Comparison of ENCODE assay signal across 1 cellular context in the genomic region with DNA sequence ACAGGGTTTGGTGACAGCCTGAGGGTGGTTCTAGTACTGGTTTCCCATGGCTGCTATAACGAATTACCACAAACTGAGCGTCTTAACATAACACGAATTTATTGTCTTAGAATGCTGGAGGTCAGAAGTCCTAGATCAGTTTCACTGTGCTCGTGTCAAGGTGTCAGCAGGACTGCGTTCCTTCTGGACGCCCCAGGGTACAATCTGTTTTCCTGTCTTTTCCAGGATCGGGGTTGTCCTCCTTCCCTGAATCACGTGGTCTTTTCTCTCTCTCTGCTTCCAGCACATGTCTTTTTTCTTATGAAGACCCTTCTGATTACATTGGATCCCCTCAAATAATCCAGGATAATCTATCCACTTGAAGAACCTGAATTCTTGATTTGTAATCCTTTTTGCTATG.
TF ChIP-seq lines count a peak whose summit lies in the region.

No MANE protein-coding gene starts in this region.

TF ChIP-seq in WTC11, 78 proteins besides CTCF, POLR2A, EP300 and RAD21 (continued from another document):
- TF ChIP-seq, protein P1, sequence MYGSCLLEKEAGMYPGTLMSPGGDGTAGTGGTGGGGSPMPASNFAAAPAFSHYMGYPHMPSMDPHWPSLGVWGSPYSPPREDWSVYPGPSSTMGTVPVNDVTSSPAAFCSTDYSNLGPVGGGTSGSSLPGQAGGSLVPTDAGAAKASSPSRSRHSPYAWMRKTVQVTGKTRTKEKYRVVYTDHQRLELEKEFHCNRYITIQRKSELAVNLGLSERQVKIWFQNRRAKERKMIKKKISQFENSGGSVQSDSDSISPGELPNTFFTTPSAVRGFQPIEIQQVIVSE (CRISPR knock-in tag; IDR thresholded peaks at IDR 0.05; ENCODE audit: borderline replicate concordance) = no peak
- TF ChIP-seq JUN (CRISPR knock-in tag; IDR thresholded peaks at IDR 0.05) = no peak
- TF ChIP-seq, protein P2, sequence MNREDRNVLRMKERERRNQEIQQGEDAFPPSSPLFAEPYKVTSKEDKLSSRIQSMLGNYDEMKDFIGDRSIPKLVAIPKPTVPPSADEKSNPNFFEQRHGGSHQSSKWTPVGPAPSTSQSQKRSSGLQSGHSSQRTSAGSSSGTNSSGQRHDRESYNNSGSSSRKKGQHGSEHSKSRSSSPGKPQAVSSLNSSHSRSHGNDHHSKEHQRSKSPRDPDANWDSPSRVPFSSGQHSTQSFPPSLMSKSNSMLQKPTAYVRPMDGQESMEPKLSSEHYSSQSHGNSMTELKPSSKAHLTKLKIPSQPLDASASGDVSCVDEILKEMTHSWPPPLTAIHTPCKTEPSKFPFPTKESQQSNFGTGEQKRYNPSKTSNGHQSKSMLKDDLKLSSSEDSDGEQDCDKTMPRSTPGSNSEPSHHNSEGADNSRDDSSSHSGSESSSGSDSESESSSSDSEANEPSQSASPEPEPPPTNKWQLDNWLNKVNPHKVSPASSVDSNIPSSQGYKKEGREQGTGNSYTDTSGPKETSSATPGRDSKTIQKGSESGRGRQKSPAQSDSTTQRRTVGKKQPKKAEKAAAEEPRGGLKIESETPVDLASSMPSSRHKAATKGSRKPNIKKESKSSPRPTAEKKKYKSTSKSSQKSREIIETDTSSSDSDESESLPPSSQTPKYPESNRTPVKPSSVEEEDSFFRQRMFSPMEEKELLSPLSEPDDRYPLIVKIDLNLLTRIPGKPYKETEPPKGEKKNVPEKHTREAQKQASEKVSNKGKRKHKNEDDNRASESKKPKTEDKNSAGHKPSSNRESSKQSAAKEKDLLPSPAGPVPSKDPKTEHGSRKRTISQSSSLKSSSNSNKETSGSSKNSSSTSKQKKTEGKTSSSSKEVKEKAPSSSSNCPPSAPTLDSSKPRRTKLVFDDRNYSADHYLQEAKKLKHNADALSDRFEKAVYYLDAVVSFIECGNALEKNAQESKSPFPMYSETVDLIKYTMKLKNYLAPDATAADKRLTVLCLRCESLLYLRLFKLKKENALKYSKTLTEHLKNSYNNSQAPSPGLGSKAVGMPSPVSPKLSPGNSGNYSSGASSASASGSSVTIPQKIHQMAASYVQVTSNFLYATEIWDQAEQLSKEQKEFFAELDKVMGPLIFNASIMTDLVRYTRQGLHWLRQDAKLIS (CRISPR knock-in tag; IDR thresholded peaks at IDR 0.05; ENCODE audit: borderline replicate concordance) = no peak
- TF ChIP-seq, protein P3, sequence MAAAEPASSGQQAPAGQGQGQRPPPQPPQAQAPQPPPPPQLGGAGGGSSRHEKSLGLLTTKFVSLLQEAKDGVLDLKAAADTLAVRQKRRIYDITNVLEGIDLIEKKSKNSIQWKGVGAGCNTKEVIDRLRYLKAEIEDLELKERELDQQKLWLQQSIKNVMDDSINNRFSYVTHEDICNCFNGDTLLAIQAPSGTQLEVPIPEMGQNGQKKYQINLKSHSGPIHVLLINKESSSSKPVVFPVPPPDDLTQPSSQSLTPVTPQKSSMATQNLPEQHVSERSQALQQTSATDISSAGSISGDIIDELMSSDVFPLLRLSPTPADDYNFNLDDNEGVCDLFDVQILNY (CRISPR knock-in tag; IDR thresholded peaks at IDR 0.05) = no peak
